In genomic region chr7:41135511-41135910, GRCh38 we compare ENCODE assay signal across 19 cellular contexts.
DNase-seq lines count a peak whose midpoint lies in the region; ATAC-seq and TF ChIP-seq lines count a peak whose summit lies in the region.
"Had no signal": no experiment of that assay in that cellular context is flagged by ENCODE, and none has a peak within 500 bp of the region (broad histone marks: within the 10 kb centered on the region; RNA-seq: fewer than 3 reads in every experiment).

No MANE protein-coding gene starts in this region.

- H3K27ac Mint-ChIP-seq in chondrocyte (ENCODE audit: unreplicated experiment), result no peak overlapping the region
- H3K27ac Mint-ChIP-seq: CD4-positive, alpha-beta T cell had no signal

- H3K9me3 ChIP-seq in neuronal stem cell (replicated peaks in 1 of 2; ENCODE audit: control insufficient read depth in 2 of 2, insufficient read depth in 1 of 2, low read depth in 1 of 2, low read length in 2 of 2) (peaks cover 0 to 13% of the 10 kb centered on the region in 2 donors), spleen (no peaks in the 10 kb centered on the region)
- H3K9me3 ChIP-seq: A549, Caco-2 had no signal

- peak overlapping the region; percentile 84 for H3K18ac ChIP-seq in neuronal stem cell (ENCODE audit: low read length)

- no peaks in the 10 kb centered on the region for H3K36me3 Mint-ChIP-seq in chondrocyte (ENCODE audit: low read depth)

- H3K27me3 Mint-ChIP-seq in chondrocyte (ENCODE audit: low read depth), result no peaks in the 10 kb centered on the region
- H3K27me3 Mint-ChIP-seq: CD4-positive, alpha-beta T cell had no signal

- H2BK120ac ChIP-seq in neuronal stem cell (ENCODE audit: low read depth, low read length), result no peak overlapping the region

- no peak overlapping the region for H3K14ac ChIP-seq in neuronal stem cell (ENCODE audit: low read length)

- no peak overlapping the region for H4K91ac ChIP-seq in neuronal stem cell (ENCODE audit: low read depth, low read length, poor library complexity)

- no peak overlapping the region for H3K27ac ChIP-seq in neuronal stem cell (replicated peaks; ENCODE audit: low read length)
- H3K27ac ChIP-seq in spleen, result no peak overlapping the region
- H3K27ac ChIP-seq: 22Rv1, A549, C4-2B had no signal

- H3K4me3 Mint-ChIP-seq in chondrocyte (ENCODE audit: unreplicated experiment), result no peak overlapping the region
- H3K4me3 Mint-ChIP-seq: CD4-positive, alpha-beta T cell; GM23338 had no signal

- H2BK5ac ChIP-seq in neuronal stem cell (ENCODE audit: low read length), result no peak overlapping the region

- H3K4me3 ChIP-seq in neuronal stem cell (ENCODE audit: low read length in 2 of 2) (peak overlapping the region in 1 of 2 donors; percentile 4), spleen (no peak overlapping the region)
- H3K4me3 ChIP-seq: A549, GM23338 had no signal

- no peaks in the 10 kb centered on the region for H3K79me1 ChIP-seq in neuronal stem cell (ENCODE audit: low read depth, low read length)

- no peak for TF ChIP-seq POLR2A in spleen (IDR thresholded peaks at IDR 0.05)

- H3K4ac ChIP-seq in neuronal stem cell (ENCODE audit: low read length), result no peak overlapping the region

- intact Hi-C loops in Right ventricle myocardium inferior (cut with DNase I), result no loop called here
- intact Hi-C loops in Right ventricle myocardium superior (cut with DNase I), result no loop called here
- intact Hi-C loops in spleen (cut with DNase I; ENCODE audit: low total_unique reads), result no loop called here

- H3K4me1 ChIP-seq in neuronal stem cell (ENCODE audit: control insufficient read depth in 2 of 2, insufficient read depth in 1 of 2, low read depth in 1 of 2, low read length in 2 of 2) (peaks cover 7 to 30% of the 10 kb centered on the region in 2 donors), spleen (peaks cover 0 to 15% (median 0%) of the 10 kb centered on the region in 6 donors)
- H3K4me1 ChIP-seq: A549, Caco-2 had no signal

- H3K9ac ChIP-seq in neuronal stem cell (ENCODE audit: low read depth, low read length, poor library complexity), result no peak overlapping the region

- TF ChIP-seq CTCF in chondrocyte (IDR thresholded peaks at IDR 0.05), result no peak
- no peak for TF ChIP-seq CTCF in spleen (IDR thresholded peaks at IDR 0.05 in 8 of 11, conservative IDR thresholded peaks at IDR 0.05 in 3 of 11)

- no CpG with 5 or more reads among the region's 6 CpGs for WGBS in neuronal stem cell (ENCODE audit: extremely low coverage in 2 of 2, insufficient read length in 2 of 2, insufficient replicate concordance in 1 of 2), 2 donors
- WGBS in spleen, 5 donors, result 94 to 97% (median 95%) methylated on average over 3 to 6 of the region's 6 CpGs

- no peaks in the 10 kb centered on the region for H3K9me3 Mint-ChIP-seq in chondrocyte (ENCODE audit: low read depth)
- H3K9me3 Mint-ChIP-seq: CD4-positive, alpha-beta T cell had no signal

- peak overlapping the region; percentile 42 for H2AK5ac ChIP-seq in neuronal stem cell (ENCODE audit: low read depth, low read length)

- H3K27me3 ChIP-seq in neuronal stem cell (ENCODE audit: control insufficient read depth in 3 of 3, insufficient read depth in 3 of 3, low read depth in 1 of 3, low read length in 3 of 3) (no peaks in the 10 kb centered on the region), spleen (replicated peaks in 1 of 7) (peaks cover 0 to 7% (median 0%) of the 10 kb centered on the region in 7 donors)

- peak overlapping the region; percentile 22 for H3K23ac ChIP-seq in neuronal stem cell (ENCODE audit: low read depth, low read length, poor library complexity)

- no peak overlapping the region for H2AFZ ChIP-seq in neuronal stem cell (ENCODE audit: low read length)
- H2AFZ ChIP-seq: GM23338 had no signal

- H4K8ac ChIP-seq in neuronal stem cell (ENCODE audit: low read depth, low read length), result peak overlapping the region; percentile 73

- ATAC-seq in Right ventricle myocardium inferior (no peak), Right ventricle myocardium superior (ENCODE audit: poor library complexity) (no peak)
- ATAC-seq: A549, GM23338 had no signal

- no peak overlapping the region for H3K4me2 ChIP-seq in neuronal stem cell (ENCODE audit: insufficient read depth, low read length, poor library complexity, severe bottlenecking)
- H3K4me2 ChIP-seq: A549, GM23338 had no signal

- H3K36me3 ChIP-seq in neuronal stem cell (replicated peaks in 1 of 2; ENCODE audit: control insufficient read depth in 2 of 2, insufficient read depth in 2 of 2, low read length in 2 of 2) (no peaks in the 10 kb centered on the region), spleen (no peaks in the 10 kb centered on the region)

- DNase-seq in Right ventricle myocardium inferior (ENCODE audit: missing footprints), result peak; percentile 67
- DNase-seq in Right ventricle myocardium superior, result no peak
- DNase-seq in chondrocyte (ENCODE audit: low spot score), result peak; percentile 81
- no peak for DNase-seq in neuronal stem cell (ENCODE audit: low spot score)
- peak; percentile 68 for DNase-seq in spleen
- DNase-seq in NCI-H345 (lab: John Stamatoyannopoulos, UW), result no peak
- no peak for DNase-seq in OCI-M2 (lab: John Stamatoyannopoulos, UW; ENCODE audit: unreplicated experiment)
- no peak for DNase-seq in NCI-H2081 treated with DMSO at 0.1 percent for 48 hours (lab: John Stamatoyannopoulos, UW)
- DNase-seq: AML-193; Caco-2; CD4-positive, alpha-beta T cell; DMS153; DMS79; GDM1; H7 had no signal

- H3K4me1 Mint-ChIP-seq in chondrocyte (ENCODE audit: low read depth), result peaks cover 14% of the 10 kb centered on the region

- H2BK12ac ChIP-seq in neuronal stem cell (ENCODE audit: low read length), result peak overlapping the region; percentile 77

- H2BK15ac ChIP-seq in neuronal stem cell (ENCODE audit: low read length), result peak overlapping the region; percentile 30

Comparison
In these comparisons a context has a peak if more than half of its experiments do, and no peak if none do; other contexts are left out.
1. DNase-seq: peak in Right ventricle myocardium inferior (single experiment), chondrocyte (single experiment) and spleen (single experiment); none in Right ventricle myocardium superior (single experiment), neuronal stem cell (single experiment), NCI-H345 (single experiment), OCI-M2 (single experiment) and NCI-H2081 treated with DMSO at 0.1 percent for 48 hours (single experiment).